In genomic region chr11:121358775-121359174, GRCh38 we compare ENCODE assay signal across 17 cellular contexts.
DNase-seq lines count a peak whose midpoint lies in the region; ATAC-seq, FAIRE-seq and TF ChIP-seq lines count a peak whose summit lies in the region.
"Had no signal": no experiment of that assay in that cellular context is flagged by ENCODE, and none has a peak within 500 bp of the region (broad histone marks: within the 10 kb centered on the region; RNA-seq: fewer than 3 reads in every experiment).

No MANE protein-coding gene starts in this region.

- no peaks in the 10 kb centered on the region for H3K36me3 ChIP-seq in liver (ENCODE audit: control insufficient read depth in 4 of 4, insufficient read depth in 3 of 4, low read depth in 1 of 4, low read length in 3 of 4)
- no peaks in the 10 kb centered on the region for H3K36me3 ChIP-seq in HepG2 (replicated peaks in 1 of 2; ENCODE audit: control insufficient read depth in 1 of 2, insufficient read depth in 2 of 2, low read length in 2 of 2)
- no peaks in the 10 kb centered on the region for H3K36me3 ChIP-seq in mucosa of descending colon (ENCODE audit: low read depth)
- no peaks in the 10 kb centered on the region for H3K36me3 ChIP-seq in transverse colon
- H3K36me3 ChIP-seq in osteoblast (ENCODE audit: insufficient read depth, low read length), result no peaks in the 10 kb centered on the region
- H3K36me3 ChIP-seq: HAP-1, SJSA1 had no signal

- H3K4me1 ChIP-seq in liver (ENCODE audit: control insufficient read depth in 4 of 4, insufficient read depth in 4 of 4, low read length in 3 of 4), result peaks cover 0 to 5% (median under 1%) of the 10 kb centered on the region in 4 donors
- H3K4me1 ChIP-seq in HepG2 (ENCODE audit: insufficient read depth, low read length), result peaks cover 7% of the 10 kb centered on the region; the same call in 1 of the 2 replicates
- H3K4me1 ChIP-seq in mucosa of descending colon (ENCODE audit: low read depth), result no peaks in the 10 kb centered on the region
- no peaks in the 10 kb centered on the region for H3K4me1 ChIP-seq in transverse colon
- H3K4me1 ChIP-seq in osteoblast (ENCODE audit: insufficient read depth, low read length), result no peaks in the 10 kb centered on the region
- H3K4me1 ChIP-seq: HAP-1, SJSA1 had no signal

- TF ChIP-seq EP300 in HepG2 (IDR thresholded peaks at IDR 0.05; ENCODE audit: low read depth in 2 of 2, low read length in 2 of 2), result no peak
- TF ChIP-seq EP300 in HepG2 (CRISPR knock-in tag; IDR thresholded peaks at IDR 0.05; ENCODE audit: borderline replicate concordance), result no peak
- TF ChIP-seq EP300 in transverse colon (IDR thresholded peaks at IDR 0.05; ENCODE audit: low read depth), result no peak

- H3K4me1 Mint-ChIP-seq in MCF 10A (ENCODE audit: insufficient read depth, unreplicated experiment), result peaks cover 28% of the 10 kb centered on the region
- H3K4me1 Mint-ChIP-seq: B cell had no signal

- DNase-seq in HepG2 (ENCODE audit: low spot score) (no peak), MCF 10A (ENCODE audit: unreplicated experiment) (peak; percentile 38), mucosa of descending colon (no peak), LoVo (ENCODE audit: low spot score) (no peak), transverse colon (no peak), osteoblast (ENCODE audit: insufficient read length, low spot score, missing footprints) (no peak)
- no peak for DNase-seq in activated effector memory CD4-positive, alpha-beta T cell treated with anti-CD3 and anti-CD28 coated beads, Interleukin-2, amount 50 U/mL, for 16 hours
- DNase-seq: CD4-positive, alpha-beta memory T cell; DMS79; NCI-H1092 treated with DMSO at 0.1 percent for 48 hours; NCI-H1694 had no signal

- H3K27ac ChIP-seq in liver (ENCODE audit: low read depth in 1 of 2, low read length in 2 of 2), result peak overlapping the region; percentile 29 to 63
- H3K27ac ChIP-seq in HepG2 (ENCODE audit: extremely low read length, insufficient read depth, low read length), result no peak overlapping the region
- no peak overlapping the region for H3K27ac ChIP-seq in transverse colon
- no peak overlapping the region for H3K27ac ChIP-seq in osteoblast (ENCODE audit: low read depth, low read length)
- H3K27ac ChIP-seq: SJSA1 had no signal

- H3K4me3 ChIP-seq in liver (ENCODE audit: low read depth in 1 of 3, low read length in 3 of 3), result no peak overlapping the region
- H3K4me3 ChIP-seq in HepG2 (replicated peaks in 1 of 3; ENCODE audit: insufficient read depth in 1 of 3, low read depth in 2 of 3, low read length in 3 of 3), result no peak overlapping the region
- no peak overlapping the region for H3K4me3 ChIP-seq in mucosa of descending colon
- H3K4me3 ChIP-seq in transverse colon, result no peak overlapping the region
- no peak overlapping the region for H3K4me3 ChIP-seq in osteoblast (ENCODE audit: insufficient read depth, low read length)
- H3K4me3 ChIP-seq: HAP-1, SJSA1 had no signal

- peaks cover 21% of the 10 kb centered on the region for H3K27me3 Mint-ChIP-seq in MCF 10A (ENCODE audit: insufficient read depth, unreplicated experiment)
- H3K27me3 Mint-ChIP-seq: B cell had no signal

- H3K9me3 ChIP-seq in liver (ENCODE audit: control insufficient read depth in 4 of 4, low read length in 3 of 4) (no peaks in the 10 kb centered on the region), HepG2 (ENCODE audit: low read length) (no peaks in the 10 kb centered on the region), mucosa of descending colon (no peaks in the 10 kb centered on the region), transverse colon (no peaks in the 10 kb centered on the region), osteoblast (ENCODE audit: low read depth, low read length) (no peaks in the 10 kb centered on the region)
- H3K9me3 ChIP-seq: HAP-1, SJSA1 had no signal

- H3K9me3 Mint-ChIP-seq in MCF 10A (ENCODE audit: unreplicated experiment), result no peaks in the 10 kb centered on the region

- CTCF ChIA-PET in HepG2 (lab: Yijun Ruan, JAX; ENCODE audit: low intra/inter-chr PET ratio, low total read pairs), result no interaction called here
- CTCF ChIA-PET in MCF 10A (lab: Yijun Ruan, JAX), result interaction anchor here (0.7 to 1.2 kb wide), 4 partner anchors 9 to 21 kb away, joined by 3 read pairs; no protein-coding TSS in a partner anchor

- H3K4me2 ChIP-seq in HepG2 (ENCODE audit: low read depth, low read length) (no peak overlapping the region), osteoblast (ENCODE audit: insufficient read depth, low read length) (no peak overlapping the region)

- intact Hi-C loops in HepG2 (cut with micrococcal nuclease; ENCODE audit: unreplicated experiment) (no loop called here), MCF 10A (cut with micrococcal nuclease) (no loop called here), mucosa of descending colon (cut with DNase I, micrococcal nuclease) (no loop called here), transverse colon (cut with DNase I; ENCODE audit: low total_unique reads) (no loop called here)

- H3K9ac ChIP-seq in liver (ENCODE audit: low read depth in 1 of 2, low read length in 2 of 2) (no peak overlapping the region), HepG2 (ENCODE audit: insufficient read depth, low read depth, low read length) (no peak overlapping the region)

- POLR2A ChIA-PET in HepG2 (lab: Yijun Ruan, JAX) (no interaction called here), MCF 10A (lab: Yijun Ruan, JAX) (interaction anchor here (0.6 to 1.7 kb wide), 3 partner anchors 8 to 107 kb away, joined by 3 to 7 read pairs (median 5); no protein-coding TSS in a partner anchor)

- no peaks in the 10 kb centered on the region for H3K27me3 ChIP-seq in liver (ENCODE audit: control insufficient read depth in 4 of 4, insufficient read depth in 4 of 4, low read length in 3 of 4)
- H3K27me3 ChIP-seq in HepG2 (ENCODE audit: control insufficient read depth in 1 of 2, insufficient read depth in 2 of 2, low read length in 2 of 2), result peaks cover 4 to 10% of the 10 kb centered on the region in 2 experiments; a peak in 1 of 5 replicates
- H3K27me3 ChIP-seq in transverse colon, result no peaks in the 10 kb centered on the region
- H3K27me3 ChIP-seq in osteoblast (ENCODE audit: insufficient read depth, low read length), result no peaks in the 10 kb centered on the region
- H3K27me3 ChIP-seq: SJSA1 had no signal

- H4K20me1 ChIP-seq in HepG2 (ENCODE audit: insufficient read depth, low read length) (no peaks in the 10 kb centered on the region), osteoblast (ENCODE audit: insufficient read depth, low read length) (no peaks in the 10 kb centered on the region)

- H3K4me3 Mint-ChIP-seq in MCF 10A (ENCODE audit: unreplicated experiment), result no peak overlapping the region
- H3K4me3 Mint-ChIP-seq: B cell; CD4-positive, alpha-beta memory T cell had no signal

- H3K27ac Mint-ChIP-seq in MCF 10A (ENCODE audit: low read depth, unreplicated experiment), result no peak overlapping the region
- H3K27ac Mint-ChIP-seq: B cell; CD4-positive, alpha-beta memory T cell had no signal

- TF ChIP-seq POLR2A in HepG2 (IDR thresholded peaks at IDR 0.05; ENCODE audit: insufficient read depth in 1 of 2, low read depth in 2 of 2, low read length in 2 of 2) (no peak), transverse colon (IDR thresholded peaks at IDR 0.05) (no peak)

- ATAC-seq in HepG2, result no peak
- ATAC-seq in mucosa of descending colon, result peak; percentile 18

- TF ChIP-seq CTCF in liver (IDR thresholded peaks at IDR 0.05; ENCODE audit: low read depth, low read length, missing input control) (no peak), HepG2 (CRISPR knock-in tag; IDR thresholded peaks at IDR 0.05) (no peak), MCF 10A (IDR thresholded peaks at IDR 0.05; ENCODE audit: unreplicated experiment) (no peak), mucosa of descending colon (IDR thresholded peaks at IDR 0.05) (no peak), transverse colon (IDR thresholded peaks at IDR 0.05) (no peak), osteoblast (IDR thresholded peaks at IDR 0.05; ENCODE audit: extremely low read depth, low read depth, low read length) (no peak)

- WGBS in liver, result 34% methylated on average over 1 of the region's 1 CpG
- 0% methylated on average over 1 of the region's 1 CpG for WGBS in HepG2 (ENCODE audit: low lambda C conversion rate)
- WGBS in transverse colon (ENCODE audit: low coverage in 1 of 2), 2 donors, result 27% methylated on average over 1 of the region's 1 CpG; no CpG with 5 or more reads in 1 of the 2 donors

- no peaks in the 10 kb centered on the region for H3K36me3 Mint-ChIP-seq in MCF 10A (ENCODE audit: insufficient read depth, unreplicated experiment)
- H3K36me3 Mint-ChIP-seq: CD4-positive, alpha-beta memory T cell had no signal

- FAIRE-seq in HepG2 (lab: Jason Lieb, UNC), result no peak
- FAIRE-seq: GM12892, RCC 7860 had no signal

- H2AFZ ChIP-seq in HepG2 (ENCODE audit: low read length) (no peak overlapping the region), osteoblast (ENCODE audit: low read length) (no peak overlapping the region)

- H3K79me2 ChIP-seq in HepG2 (ENCODE audit: insufficient read depth, low read length) (no peaks in the 10 kb centered on the region), osteoblast (ENCODE audit: insufficient read depth, low read length) (no peaks in the 10 kb centered on the region)

- BruUV-seq in HepG2 (replicated peaks; lab: Mats Ljungman, UMichigan) (no TSS peak), MCF 10A (replicated peaks; lab: Mats Ljungman, UMichigan) (no TSS peak)

- no peak for TF ChIP-seq RAD21 in liver (IDR thresholded peaks at IDR 0.05)
- no peak for TF ChIP-seq RAD21 in HepG2 (CRISPR knock-in tag; IDR thresholded peaks at IDR 0.05)

- in situ Hi-C loops in HepG2 (cut with HindIII; ENCODE audit: extremely low pct_ligation_motif_present, low pct_unique_long_range_greater_than_20kb) (no loop called here), transverse colon (cut with MboI; ENCODE audit: low pct_ligation_motif_present in 1 of 4, low pct_unique_long_range_greater_than_20kb in 1 of 4, low sequenced_read_pairs in 3 of 4) (no loop called here)

TF ChIP-seq in liver, 16 proteins besides CTCF, POLR2A, EP300 and RAD21 (continues in another document):
- TF ChIP-seq FOXA2 (IDR thresholded peaks at IDR 0.05) (no peak), JUND (IDR thresholded peaks at IDR 0.05) (no peak), SP1 (IDR thresholded peaks at IDR 0.05) (no peak), FOXA1 (IDR thresholded peaks at IDR 0.05) (no peak), HNF4A (conservative IDR thresholded peaks at IDR 0.05) (no peak), MAX (IDR thresholded peaks at IDR 0.05) (no peak)

TF ChIP-seq in HepG2, 621 proteins besides CTCF, POLR2A, EP300 and RAD21 (continues in another document):
- no peak for TF ChIP-seq ZBTB1 (CRISPR knock-in tag; IDR thresholded peaks at IDR 0.05; ENCODE audit: borderline replicate concordance)

Comparison
In these comparisons a context has a peak if more than half of its experiments do, and no peak if none do; other contexts are left out.
1. H3K27ac ChIP-seq: peak in liver (2 of 2); none in HepG2 (single experiment), transverse colon (0 of 4) and osteoblast (single experiment).